In genomic region chr19:4871711-4872110, GRCh38 we compare ENCODE assay signal across 4 cellular contexts.
A peak's percentile ranks its signal among the peaks of the same experiment; 100 is the strongest.
TF ChIP-seq lines count a peak whose summit lies in the region.

No MANE protein-coding gene starts in this region.

TF ChIP-seq in SK-N-SH, 30 proteins besides CTCF, POLR2A, EP300 and RAD21:
- TF ChIP-seq GABPA (IDR thresholded peaks at IDR 0.05; ENCODE audit: low read depth): no peak

TF ChIP-seq in SK-N-SH treated with all-trans-retinoic acid at 6 μM for 48 hours, 23 proteins besides CTCF, POLR2A, EP300 and RAD21:
- TF ChIP-seq PPARA (CRISPR knock-in tag; IDR thresholded peaks at IDR 0.05; ENCODE audit: borderline replicate concordance): no peak
- no peak for TF ChIP-seq TSHZ2 (CRISPR knock-in tag; IDR thresholded peaks at IDR 0.05)
- TF ChIP-seq ARNTL (CRISPR knock-in tag; IDR thresholded peaks at IDR 0.05; ENCODE audit: borderline replicate concordance, low read depth): no peak
- TF ChIP-seq, protein P1, sequence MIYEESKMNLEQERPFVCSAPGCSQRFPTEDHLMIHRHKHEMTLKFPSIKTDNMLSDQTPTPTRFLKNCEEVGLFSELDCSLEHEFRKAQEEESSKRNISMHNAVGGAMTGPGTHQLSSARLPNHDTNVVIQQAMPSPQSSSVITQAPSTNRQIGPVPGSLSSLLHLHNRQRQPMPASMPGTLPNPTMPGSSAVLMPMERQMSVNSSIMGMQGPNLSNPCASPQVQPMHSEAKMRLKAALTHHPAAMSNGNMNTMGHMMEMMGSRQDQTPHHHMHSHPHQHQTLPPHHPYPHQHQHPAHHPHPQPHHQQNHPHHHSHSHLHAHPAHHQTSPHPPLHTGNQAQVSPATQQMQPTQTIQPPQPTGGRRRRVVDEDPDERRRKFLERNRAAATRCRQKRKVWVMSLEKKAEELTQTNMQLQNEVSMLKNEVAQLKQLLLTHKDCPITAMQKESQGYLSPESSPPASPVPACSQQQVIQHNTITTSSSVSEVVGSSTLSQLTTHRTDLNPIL (CRISPR knock-in tag; IDR thresholded peaks at IDR 0.05; ENCODE audit: low read depth): no peak
- no peak for TF ChIP-seq ZNF70 (CRISPR knock-in tag; IDR thresholded peaks at IDR 0.05)
- TF ChIP-seq GLIS3 (CRISPR knock-in tag; IDR thresholded peaks at IDR 0.05): no peak
- TF ChIP-seq SNAI2 (CRISPR knock-in tag; IDR thresholded peaks at IDR 0.05): no peak
- TF ChIP-seq TOX (CRISPR knock-in tag; IDR thresholded peaks at IDR 0.05; ENCODE audit: borderline replicate concordance): no peak
- no peak for TF ChIP-seq ZFP30 (CRISPR knock-in tag; IDR thresholded peaks at IDR 0.05)
- TF ChIP-seq CSRNP3 (CRISPR knock-in tag; IDR thresholded peaks at IDR 0.05): no peak
- TF ChIP-seq ZNF565 (CRISPR knock-in tag; conservative IDR thresholded peaks at IDR 0.05; ENCODE audit: low read depth): no peak
- no peak for TF ChIP-seq OSR1 (CRISPR knock-in tag; IDR thresholded peaks at IDR 0.05)
- TF ChIP-seq ZNF8 (CRISPR knock-in tag; IDR thresholded peaks at IDR 0.05): no peak
- TF ChIP-seq ZC3H10 (CRISPR knock-in tag; IDR thresholded peaks at IDR 0.05): no peak
- no peak for TF ChIP-seq BACH2 (CRISPR knock-in tag; IDR thresholded peaks at IDR 0.05; ENCODE audit: borderline replicate concordance)
- no peak for TF ChIP-seq TCF4 (CRISPR knock-in tag; IDR thresholded peaks at IDR 0.05; ENCODE audit: borderline replicate concordance)

TF ChIP-seq in HEK293, 187 proteins besides CTCF, POLR2A, EP300 and RAD21:
- no peak for TF ChIP-seq ZNF157 (tag by site-specific recombination; IDR thresholded peaks at IDR 0.05)
- peak; percentile 71; the same call in 1 of the 2 replicates for TF ChIP-seq ZNF768 (tag by site-specific recombination; IDR thresholded peaks at IDR 0.05)
TF ChIP-seq in HEK293: peak in this region for 1.

TF ChIP-seq in K562, 482 proteins besides CTCF, POLR2A, EP300 and RAD21 (continues in another document):
- no peak for TF ChIP-seq ZSCAN29 (IDR thresholded peaks at IDR 0.05)
- peak; percentile 72 for TF ChIP-seq SMARCA5 (IDR thresholded peaks at IDR 0.05)
- TF ChIP-seq ZFP36 (IDR thresholded peaks at IDR 0.05; ENCODE audit: low read depth, low read length, partially characterized antibody): peak; percentile 72
- no peak for TF ChIP-seq TEAD2 (tag; IDR thresholded peaks at IDR 0.05)
- TF ChIP-seq RBBP5 (IDR thresholded peaks at IDR 0.05; ENCODE audit: borderline replicate concordance, insufficient read depth, low read length, poor library complexity, severe bottlenecking): no peak
- no peak for TF ChIP-seq BHLHE40 (IDR thresholded peaks at IDR 0.05; ENCODE audit: low read length)
- TF ChIP-seq XRCC4 (IDR thresholded peaks at IDR 0.05; ENCODE audit: extremely low read depth, insufficient read depth, insufficient read length): no peak
- TF ChIP-seq SMAD2 (IDR thresholded peaks at IDR 0.05; ENCODE audit: low read depth, low read length): no peak
- no peak for TF ChIP-seq NR3C1 (CRISPR knock-in tag; IDR thresholded peaks at IDR 0.05)
- TF ChIP-seq ZC3H11A (IDR thresholded peaks at IDR 0.05; ENCODE audit: low read depth, low read length): no peak
- TF ChIP-seq KLF1 (tag; IDR thresholded peaks at IDR 0.05): no peak
- TF ChIP-seq CBX1 (IDR thresholded peaks at IDR 0.05; ENCODE audit: low read depth): 0 out of 2 replicates have a peak, but pooled peaks have one; percentile 35
- peak in 1 of 2 experiments; percentile 35; a peak in 1 of 4 replicates for TF ChIP-seq HDAC1 (IDR thresholded peaks at IDR 0.05)
- TF ChIP-seq HDAC2 (IDR thresholded peaks at IDR 0.05): peak; percentile 56; the same call in 1 of the 2 replicates
- TF ChIP-seq BCOR (IDR thresholded peaks at IDR 0.05): peak; percentile 96
- TF ChIP-seq NCOA4 (IDR thresholded peaks at IDR 0.05; ENCODE audit: partially characterized antibody): no peak
- no peak for TF ChIP-seq ZEB2 (IDR thresholded peaks at IDR 0.05)
- no peak for TF ChIP-seq SUPT5H (IDR thresholded peaks at IDR 0.05)
- no peak for TF ChIP-seq ZBTB49 (CRISPR knock-in tag; IDR thresholded peaks at IDR 0.05; ENCODE audit: borderline replicate concordance)
- no peak for TF ChIP-seq KHSRP (IDR thresholded peaks at IDR 0.05)
- TF ChIP-seq E2F6 (IDR thresholded peaks at IDR 0.05; ENCODE audit: borderline replicate concordance in 1 of 2, extremely low read depth in 1 of 2, insufficient read depth in 1 of 2, insufficient read length in 1 of 2, low read depth in 1 of 2, low read length in 1 of 2, poor library complexity in 1 of 2, severe bottlenecking in 1 of 2): no peak
- TF ChIP-seq KDM1A (IDR thresholded peaks at IDR 0.05): peak; percentile 66 to 78; a peak in 3 of 4 replicates
- no peak for TF ChIP-seq MBD2 (IDR thresholded peaks at IDR 0.05; ENCODE audit: borderline replicate concordance, low read depth)
- TF ChIP-seq CXXC5 (CRISPR knock-in tag; IDR thresholded peaks at IDR 0.05): no peak
- TF ChIP-seq SIRT6 (IDR thresholded peaks at IDR 0.05; ENCODE audit: low read depth, low read length): no peak
- TF ChIP-seq SMARCB1 (IDR thresholded peaks at IDR 0.05; ENCODE audit: insufficient read length, low read depth): no peak
- TF ChIP-seq NKRF (IDR thresholded peaks at IDR 0.05; ENCODE audit: borderline replicate concordance): 0 out of 2 replicates have a peak, but pooled peaks have one; percentile 36
- peak; percentile 93 for TF ChIP-seq RBM25 (IDR thresholded peaks at IDR 0.05; ENCODE audit: low read depth, low read length, severe bottlenecking)
- no peak for TF ChIP-seq ELK1 (CRISPR knock-in tag; IDR thresholded peaks at IDR 0.05)
- TF ChIP-seq, protein P2, sequence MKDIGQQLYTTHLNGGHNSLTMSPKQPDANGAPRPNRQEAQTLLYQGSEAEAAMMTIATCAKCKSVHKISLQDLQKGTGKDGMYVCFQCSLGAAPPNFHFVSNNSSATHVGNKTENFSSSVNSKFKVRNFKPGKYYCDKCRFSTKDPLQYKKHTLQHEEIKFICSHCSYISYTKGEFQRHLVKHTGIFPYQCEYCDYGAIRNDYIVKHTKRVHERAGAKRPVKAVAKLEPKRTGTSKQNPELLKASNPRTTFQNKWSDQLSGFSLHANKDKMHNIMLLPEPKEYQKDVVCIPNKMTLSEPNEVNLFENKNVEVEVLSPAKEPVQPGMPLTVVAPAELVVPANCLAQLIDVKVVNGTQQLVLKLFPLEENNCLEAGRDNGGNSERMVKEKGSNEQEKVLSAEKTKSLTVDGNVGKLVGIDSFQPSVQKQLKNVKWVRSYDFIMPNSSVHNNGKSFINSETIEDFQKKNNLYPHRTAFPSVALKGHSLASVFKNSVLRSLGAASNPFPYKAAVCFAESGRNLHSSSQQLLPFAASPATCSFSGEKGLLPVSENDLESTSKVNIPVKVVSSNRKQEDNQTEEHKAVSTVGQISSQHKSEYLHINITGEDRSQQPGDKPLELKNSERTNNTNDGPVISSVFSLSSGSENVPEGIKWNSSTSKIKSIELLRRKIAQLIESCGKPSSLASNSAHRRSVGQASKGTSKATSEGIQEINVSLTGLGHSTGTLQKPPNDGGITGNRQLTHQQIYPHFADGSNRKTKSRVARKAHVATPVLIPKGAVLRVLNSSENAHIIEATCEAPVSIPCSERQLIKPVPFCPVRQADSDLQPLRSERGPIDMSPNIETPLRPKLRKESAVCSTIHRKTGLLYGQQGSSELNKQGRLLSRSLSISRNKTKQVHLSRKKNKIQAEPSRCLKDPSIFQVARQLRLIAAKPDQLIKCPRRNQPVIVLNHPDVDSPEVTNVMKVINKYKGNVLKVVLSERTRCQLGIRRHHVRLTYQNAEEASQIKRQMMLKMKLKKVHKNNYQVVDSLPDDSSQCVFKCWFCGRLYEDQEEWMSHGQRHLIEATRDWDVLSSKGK (CRISPR knock-in tag; IDR thresholded peaks at IDR 0.05): no peak
- TF ChIP-seq, protein P3, sequence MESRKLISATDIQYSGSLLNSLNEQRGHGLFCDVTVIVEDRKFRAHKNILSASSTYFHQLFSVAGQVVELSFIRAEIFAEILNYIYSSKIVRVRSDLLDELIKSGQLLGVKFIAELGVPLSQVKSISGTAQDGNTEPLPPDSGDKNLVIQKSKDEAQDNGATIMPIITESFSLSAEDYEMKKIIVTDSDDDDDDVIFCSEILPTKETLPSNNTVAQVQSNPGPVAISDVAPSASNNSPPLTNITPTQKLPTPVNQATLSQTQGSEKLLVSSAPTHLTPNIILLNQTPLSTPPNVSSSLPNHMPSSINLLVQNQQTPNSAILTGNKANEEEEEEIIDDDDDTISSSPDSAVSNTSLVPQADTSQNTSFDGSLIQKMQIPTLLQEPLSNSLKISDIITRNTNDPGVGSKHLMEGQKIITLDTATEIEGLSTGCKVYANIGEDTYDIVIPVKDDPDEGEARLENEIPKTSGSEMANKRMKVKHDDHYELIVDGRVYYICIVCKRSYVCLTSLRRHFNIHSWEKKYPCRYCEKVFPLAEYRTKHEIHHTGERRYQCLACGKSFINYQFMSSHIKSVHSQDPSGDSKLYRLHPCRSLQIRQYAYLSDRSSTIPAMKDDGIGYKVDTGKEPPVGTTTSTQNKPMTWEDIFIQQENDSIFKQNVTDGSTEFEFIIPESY (CRISPR knock-in tag; IDR thresholded peaks at IDR 0.05): 0 out of 2 replicates have a peak, but pooled peaks have one; percentile 63
- no peak for TF ChIP-seq SRSF1 (IDR thresholded peaks at IDR 0.05; ENCODE audit: low read depth, low read length)
- no peak for TF ChIP-seq AFF4 (CRISPR knock-in tag; IDR thresholded peaks at IDR 0.05)
- no peak for TF ChIP-seq ZNF583 (CRISPR knock-in tag; IDR thresholded peaks at IDR 0.05)
- TF ChIP-seq ZFP30 (CRISPR knock-in tag; IDR thresholded peaks at IDR 0.05; ENCODE audit: borderline replicate concordance): no peak
- TF ChIP-seq POU5F1 (IDR thresholded peaks at IDR 0.05; ENCODE audit: borderline replicate concordance, low read depth, low read length, partially characterized antibody): no peak
- no peak for TF ChIP-seq FOXM1 (IDR thresholded peaks at IDR 0.05; ENCODE audit: low read depth)
- TF ChIP-seq FOXM1 (CRISPR knock-in tag; IDR thresholded peaks at IDR 0.05; ENCODE audit: low read depth): no peak
- no peak for TF ChIP-seq ETV6 (IDR thresholded peaks at IDR 0.05; ENCODE audit: borderline replicate concordance in 1 of 2, low read depth in 2 of 2, low read length in 1 of 2)
- TF ChIP-seq ETV6 (CRISPR knock-in tag; IDR thresholded peaks at IDR 0.05; ENCODE audit: borderline replicate concordance): no peak
